In genomic region chr16:50627419-50627818, GRCh38 we compare ENCODE assay signal across 8 cellular contexts. TPM values are rescaled to one million over a fixed set of nuclear protein-coding genes. Genes with fewer than 3 reads are reported as not detected.
DNase-seq lines count a peak whose midpoint lies in the region; ATAC-seq and TF ChIP-seq lines count a peak whose summit lies in the region.

No MANE protein-coding gene starts in this region.

- H3F3A ChIP-seq in Loucy (ENCODE audit: low read depth) = no peaks in the 10 kb centered on the region

- H2AFZ ChIP-seq in Loucy (ENCODE audit: low read length) = peak overlapping the region; percentile 73

- peaks cover 33% of the 10 kb centered on the region for H3K4me1 Mint-ChIP-seq in activated T-cell treated with anti-CD3 and anti-CD28 coated beads, Interleukin-2, amount 50 U/mL, for 4 hours (ENCODE audit: low read depth)

- H3K27me3 Mint-ChIP-seq in activated T-cell treated with anti-CD3 and anti-CD28 coated beads, Interleukin-2, amount 50 U/mL, for 4 hours (ENCODE audit: low read depth) = no peaks in the 10 kb centered on the region

- peaks cover 33% of the 10 kb centered on the region for H3K4me1 ChIP-seq in BLaER1
- H3K4me1 ChIP-seq in Loucy (ENCODE audit: insufficient read depth, low read length, poor library complexity, severe bottlenecking) = peaks cover 12% of the 10 kb centered on the region

- peak; percentile 25 for DNase-seq in activated T-cell treated with anti-CD3 and anti-CD28 coated beads, Interleukin-2, amount 50 U/mL, for 4 hours
- peak; percentile 71 for DNase-seq in left ventricle myocardium superior
- DNase-seq in stimulated activated CD4-positive, alpha-beta T cell treated with anti-CD3 and anti-CD28 coated beads, Interleukin-4, amount 100 ng/mL, for 24 hours = peak; percentile 34
- DNase-seq in NCI-H187 (lab: John Stamatoyannopoulos, UW) = no peak

- peak; percentile 32 for TF ChIP-seq CTCF in Loucy (conservative IDR thresholded peaks at IDR 0.05; ENCODE audit: low read length)

- peak; percentile 63 to 71 for ATAC-seq in activated T-cell treated with anti-CD3 and anti-CD28 coated beads, Interleukin-2, amount 50 U/mL, for 4 hours
- ATAC-seq in left ventricle myocardium superior (peak; percentile 92), GM19467 (IDR thresholded peaks at IDR 0.05; ENCODE audit: unreplicated experiment) (no peak), GM21528 (IDR thresholded peaks at IDR 0.05; ENCODE audit: low FRiP score, unreplicated experiment) (no peak)

- no peaks in the 10 kb centered on the region for H3K9me3 Mint-ChIP-seq in activated T-cell treated with anti-CD3 and anti-CD28 coated beads, Interleukin-2, amount 50 U/mL, for 4 hours

- peak overlapping the region; percentile 37; the same call in 1 of the 2 replicates for H3K27ac ChIP-seq in BLaER1

- H3K4me3 ChIP-seq in BLaER1 (no peak overlapping the region), Loucy (ENCODE audit: low read length, poor library complexity, severe bottlenecking) (no peak overlapping the region)

- H3K36me3 ChIP-seq in BLaER1 (no peaks in the 10 kb centered on the region), Loucy (ENCODE audit: insufficient read depth, low read length) (no peaks in the 10 kb centered on the region)

- peak overlapping the region; percentile 59 for H3K4me3 Mint-ChIP-seq in activated T-cell treated with anti-CD3 and anti-CD28 coated beads, Interleukin-2, amount 50 U/mL, for 4 hours

- H3K9me3 ChIP-seq in BLaER1 (no peaks in the 10 kb centered on the region), Loucy (ENCODE audit: insufficient read depth, low read depth, low read length) (no peaks in the 10 kb centered on the region)

- H3K4me2 ChIP-seq in BLaER1 = peak overlapping the region; percentile 71
- H3K4me2 ChIP-seq in Loucy (ENCODE audit: low read depth, low read length, poor library complexity, severe bottlenecking) = no peak overlapping the region

- H3K9me2 ChIP-seq in Loucy (replicated peaks; ENCODE audit: low read depth, low read length) = no peaks in the 10 kb centered on the region

- H3K36me3 Mint-ChIP-seq in activated T-cell treated with anti-CD3 and anti-CD28 coated beads, Interleukin-2, amount 50 U/mL, for 4 hours (ENCODE audit: insufficient read depth) = peaks cover 5% of the 10 kb centered on the region

- no peaks in the 10 kb centered on the region for H4K20me1 ChIP-seq in BLaER1
- no peaks in the 10 kb centered on the region for H4K20me1 ChIP-seq in Loucy (ENCODE audit: insufficient read depth, low read length, poor library complexity, severe bottlenecking)

- intact Hi-C loops in left ventricle myocardium superior (cut with micrococcal nuclease) = no loop called here

- H3K9ac ChIP-seq in BLaER1 (0 out of 2 replicates have a peak overlapping the region, but pooled peaks have one; percentile 15), Loucy (ENCODE audit: low read depth, low read length, poor library complexity, severe bottlenecking) (peak overlapping the region; percentile 22)

- H3K27me3 ChIP-seq in BLaER1 (no peaks in the 10 kb centered on the region), Loucy (ENCODE audit: insufficient read depth, low read length, poor library complexity, severe bottlenecking) (no peaks in the 10 kb centered on the region)

- no peaks in the 10 kb centered on the region for H3K79me2 ChIP-seq in Loucy (ENCODE audit: insufficient read depth, low read length)

RNA-seq across cellular contexts. Expression of gene SNX20, which starts 53.7 kb away (rescaled TPM):
- total RNA-seq in activated T-cell treated with anti-CD3 and anti-CD28 coated beads, Interleukin-2, amount 50 U/mL, for 4 hours = 10 to 100 TPM; 16.3 to 25.7 (median 16.6) TPM
- 0.72 TPM for total RNA-seq in left ventricle myocardium superior

Comparison
In these comparisons a context has a peak if more than half of its experiments do, and no peak if none do; other contexts are left out.
1. ATAC-seq: peak in activated T-cell treated with anti-CD3 and anti-CD28 coated beads, Interleukin-2, amount 50 U/mL, for 4 hours (2 of 2) and left ventricle myocardium superior (single experiment); none in GM19467 (single experiment) and GM21528 (single experiment).
2. DNase-seq: peak in activated T-cell treated with anti-CD3 and anti-CD28 coated beads, Interleukin-2, amount 50 U/mL, for 4 hours (single experiment), left ventricle myocardium superior (single experiment) and stimulated activated CD4-positive, alpha-beta T cell treated with anti-CD3 and anti-CD28 coated beads, Interleukin-4, amount 100 ng/mL, for 24 hours (single experiment); none in NCI-H187 (0 of 2).
3. RNA of gene SNX20, which starts 53.7 kb away (total RNA-seq): 16.3 to 25.7 TPM in activated T-cell treated with anti-CD3 and anti-CD28 coated beads, Interleukin-2, amount 50 U/mL, for 4 hours; 0.72 TPM in left ventricle myocardium superior (single experiment); every median in the first group is over 10 times any median in the second.